ENCODE assay signal across 23 cellular contexts in the genomic region with DNA sequence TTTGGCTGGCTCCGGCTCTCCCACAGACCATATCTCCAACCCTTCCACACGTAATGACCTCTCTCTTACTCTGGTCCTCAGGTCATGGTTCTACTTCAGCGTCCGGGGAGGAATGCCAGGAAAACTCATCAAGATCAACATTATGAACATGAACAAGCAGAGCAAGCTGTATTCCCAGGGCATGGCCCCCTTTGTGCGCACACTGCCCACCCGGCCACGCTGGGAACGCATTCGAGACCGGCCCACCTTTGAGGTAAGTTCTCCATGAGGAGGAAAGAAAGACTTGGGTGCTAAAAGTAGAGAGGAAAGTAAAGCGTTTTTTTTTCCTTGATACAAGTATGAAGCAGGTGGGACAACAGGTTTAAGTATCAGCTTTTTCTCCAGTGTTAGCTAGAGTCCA. TPM values are rescaled to one million over a fixed set of nuclear protein-coding genes. Genes with fewer than 3 reads are reported as not detected.
DNase-seq lines count a peak whose midpoint lies in the region; ATAC-seq, FAIRE-seq and TF ChIP-seq lines count a peak whose summit lies in the region.
"Had no signal": no experiment of that assay in that cellular context is flagged by ENCODE, and none has a peak within 500 bp of the region (broad histone marks: within the 10 kb centered on the region; RNA-seq: fewer than 3 reads in every experiment).

No MANE protein-coding gene starts in this region.

- intact Hi-C loops in MCF 10A (cut with micrococcal nuclease): no loop called here
- intact Hi-C loops in breast epithelium (cut with DNase I; ENCODE audit: low total_unique reads): loop anchor here (5.0 kb wide), 1 partner anchor 704 kb away; no protein-coding TSS in a partner anchor
- intact Hi-C loops in activated B cell treated with CpG ODN at 0.5 μM for 24 hours (cut with micrococcal nuclease): loop anchor here (5.0 to 10.0 kb wide), 4 partner anchors 269 to 1021 kb away; a partner anchor contains a TSS

- POLR2A ChIA-PET in MCF 10A (lab: Yijun Ruan, JAX) (interaction anchor here (0.7 to 9.2 kb wide), 4 partner anchors 14 to 54 kb away, joined by 3 to 175 read pairs (median 4); a partner anchor contains a TSS), activated B cell treated with CpG ODN at 0.5 μM for 24 hours (lab: Charles Lee) (interaction anchor here (0.5 to 10.5 kb wide), 2 partner anchors 16 to 139 kb away, joined by 3 to 204 read pairs; a partner anchor contains a TSS)

- H3K9me3 Mint-ChIP-seq in MCF 10A (ENCODE audit: unreplicated experiment): no peaks in the 10 kb centered on the region
- no peaks in the 10 kb centered on the region for H3K9me3 Mint-ChIP-seq in activated B cell treated with CpG ODN at 0.5 μM for 24 hours
- peaks cover 0 to 11% (median 2%) of the 10 kb centered on the region in 7 donors for H3K9me3 Mint-ChIP-seq in naive B cell

- H3K4me3 ChIP-seq in breast epithelium: no peak overlapping the region
- H3K4me3 ChIP-seq: body of pancreas, upper lobe of right lung had no signal

- no peaks in the 10 kb centered on the region for H3K4me1 Mint-ChIP-seq in MCF 10A (ENCODE audit: insufficient read depth, unreplicated experiment)
- peaks cover 19% of the 10 kb centered on the region for H3K4me1 Mint-ChIP-seq in activated B cell treated with CpG ODN at 0.5 μM for 24 hours
- peaks cover 20 to 34% (median 22%) of the 10 kb centered on the region in 3 donors for H3K4me1 Mint-ChIP-seq in naive B cell

- no peak for FAIRE-seq in GM12891 (lab: Jason Lieb, UNC)
- FAIRE-seq: GM19239 had no signal

- H3K36me3 Mint-ChIP-seq in MCF 10A (ENCODE audit: insufficient read depth, unreplicated experiment) (peaks cover 49% of the 10 kb centered on the region), activated B cell treated with CpG ODN at 0.5 μM for 24 hours (ENCODE audit: low read depth) (peaks cover 48% of the 10 kb centered on the region), naive B cell (peaks cover 18 to 22% of the 10 kb centered on the region in 2 donors)

- H3K27ac Mint-ChIP-seq in MCF 10A (ENCODE audit: low read depth, unreplicated experiment) (no peak overlapping the region), activated B cell treated with CpG ODN at 0.5 μM for 24 hours (no peak overlapping the region), naive B cell (peak overlapping the region in 3 of 6 donors; percentile 6 to 53 (median 44))

- no peak for ATAC-seq in activated B cell treated with CpG ODN at 0.5 μM for 24 hours (ENCODE audit: low read depth)
- no peak for ATAC-seq in naive B cell (ENCODE audit: low read depth in 2 of 2)
- ATAC-seq in GM19035 (IDR thresholded peaks at IDR 0.05; ENCODE audit: unreplicated experiment): no peak
- ATAC-seq: body of pancreas; HCT116; right cardiac atrium; stimulated activated naive CD8-positive, alpha-beta T cell treated with anti-CD3 and anti-CD28 coated beads, Interleukin-15, Interleukin-2, amounts not matched to agents 100 U/mL and 50 U/mL, for 24 hours; upper lobe of right lung had no signal

- H3K36me3 ChIP-seq in breast epithelium: no peaks in the 10 kb centered on the region

- H3K4me1 ChIP-seq in breast epithelium: no peaks in the 10 kb centered on the region

- TF ChIP-seq POLR2A in breast epithelium (IDR thresholded peaks at IDR 0.05) (no peak), GM12891 (IDR thresholded peaks at IDR 0.05; ENCODE audit: low read depth, low read length) (no peak)

- H3K27ac ChIP-seq in breast epithelium: no peak overlapping the region
- H3K27ac ChIP-seq: body of pancreas, KMS-11, neutrophil, upper lobe of right lung, WERI-Rb-1 had no signal

- no peak for DNase-seq in MCF 10A (ENCODE audit: unreplicated experiment)
- DNase-seq in breast epithelium (ENCODE audit: low spot score in 2 of 2): no peak
- no peak for DNase-seq in activated B cell treated with CpG ODN at 0.5 μM for 24 hours
- DNase-seq in naive B cell: no peak
- DNase-seq in C1 segment of cervical spinal cord (lab: John Stamatoyannopoulos, UW): no peak
- no peak for DNase-seq in GM12891 (ENCODE audit: insufficient read length, low spot score)
- DNase-seq: activated gamma-delta T cell; body of pancreas; cortex of kidney; foreskin melanocyte; kidney glomerular epithelial cell; NCI-H1092; NCI-H2081 treated with DMSO at 0.1 percent for 48 hours; NCI-H510A; right cardiac atrium; stimulated activated naive CD8-positive, alpha-beta T cell treated with anti-CD3 and anti-CD28 coated beads, Interleukin-15, Interleukin-2, amounts not matched to agents 100 U/mL and 50 U/mL, for 24 hours; upper lobe of right lung; WERI-Rb-1 had no signal

- H3K27me3 ChIP-seq in breast epithelium: no peaks in the 10 kb centered on the region
- H3K27me3 ChIP-seq: body of pancreas, upper lobe of right lung had no signal

- H3K4me3 Mint-ChIP-seq in MCF 10A (ENCODE audit: unreplicated experiment) (peak overlapping the region; percentile 93), activated B cell treated with CpG ODN at 0.5 μM for 24 hours (peak overlapping the region; percentile 3), naive B cell (peak overlapping the region in 6 of 8 donors; percentile 25 to 95 (median 62))

- no TSS peak for BruUV-seq in MCF 10A (replicated peaks; lab: Mats Ljungman, UMichigan)

- TF ChIP-seq CTCF in MCF 10A (IDR thresholded peaks at IDR 0.05; ENCODE audit: unreplicated experiment): no peak
- TF ChIP-seq CTCF in breast epithelium (IDR thresholded peaks at IDR 0.05): no peak
- TF ChIP-seq CTCF in activated B cell treated with CpG ODN at 0.5 μM for 24 hours (IDR thresholded peaks at IDR 0.05): no peak

- H3K27me3 Mint-ChIP-seq in MCF 10A (ENCODE audit: insufficient read depth, unreplicated experiment) (no peaks in the 10 kb centered on the region), activated B cell treated with CpG ODN at 0.5 μM for 24 hours (peaks cover 6% of the 10 kb centered on the region), naive B cell (peaks cover 0 to 12% (median 11%) of the 10 kb centered on the region in 3 donors)

- CTCF ChIA-PET in MCF 10A (lab: Yijun Ruan, JAX): interaction anchor here (1.1 to 1.3 kb wide), 3 partner anchors 27 to 37 kb away, joined by 3 to 8 read pairs (median 4); no protein-coding TSS in a partner anchor
- CTCF ChIA-PET in activated B cell treated with CpG ODN at 0.5 μM for 24 hours (lab: Charles Lee): interaction anchor here (0.8 kb wide), 1 partner anchor 11 kb away, joined by 3 read pairs; no protein-coding TSS in a partner anchor

- H3K9me3 ChIP-seq in breast epithelium: no peaks in the 10 kb centered on the region
- H3K9me3 ChIP-seq: body of pancreas, neutrophil, upper lobe of right lung had no signal

TF ChIP-seq in GM12891, 5 proteins besides CTCF, POLR2A, EP300 and RAD21:
- TF ChIP-seq SPI1 (IDR thresholded peaks at IDR 0.05; ENCODE audit: low read depth, low read length): no peak
- TF ChIP-seq POU2F2 (IDR thresholded peaks at IDR 0.05; ENCODE audit: low read depth, low read length): no peak
- no peak for TF ChIP-seq POLR2AphosphoS5 (IDR thresholded peaks at IDR 0.05; ENCODE audit: low read depth, low read length)
- no peak for TF ChIP-seq PAX5 (IDR thresholded peaks at IDR 0.05; ENCODE audit: insufficient read depth, low read length, severe bottlenecking)
- no peak for TF ChIP-seq TAF1 (IDR thresholded peaks at IDR 0.05; ENCODE audit: low read depth, low read length)

RNA-seq across cellular contexts. Expression of a gene that starts 1.9 kb away (rescaled TPM):
- total RNA-seq in MCF 10A (2022): 18.9 and 22.7 TPM in 2 replicates
- total RNA-seq in breast epithelium: 10 to 100 TPM; 12.5 to 21.5 (median 16.1) TPM
- 14.9 and 15.2 TPM in 2 replicates for total RNA-seq in activated B cell treated with CpG ODN at 0.5 μM for 24 hours
- polyA plus RNA-seq in naive B cell (ENCODE audit: low read depth in 6 of 6): 10 to 100 TPM in 3 of 6 donors, 1 to 10 TPM in 3; 7.8 to 11.6 (median 10.1) TPM
- 17.6 TPM for polyA plus RNA-seq in GM12891 (2012; ENCODE audit: low read depth, missing spikeins)

RNA-seq across cellular contexts. Expression of a gene that starts 18.1 kb away (rescaled TPM):
- total RNA-seq in MCF 10A (2022): 257 and 340 TPM in 2 replicates
- total RNA-seq in breast epithelium: 100 to 1,000 TPM; 271 to 309 (median 281) TPM
- total RNA-seq in activated B cell treated with CpG ODN at 0.5 μM for 24 hours: 243 and 265 TPM in 2 replicates
- 100 to 1,000 TPM; 594 to 733 (median 606) TPM for polyA plus RNA-seq in naive B cell (ENCODE audit: low read depth in 6 of 6)
- 666 TPM for polyA plus RNA-seq in GM12891 (2012; ENCODE audit: low read depth, missing spikeins)

RNA-seq across cellular contexts. Expression of a gene that starts 20.6 kb away (rescaled TPM):
- total RNA-seq in MCF 10A (2022) (118 and 138 TPM in 2 replicates), breast epithelium (10 to 100 TPM; 41.1 to 56.0 (median 47.3) TPM), activated B cell treated with CpG ODN at 0.5 μM for 24 hours (84.4 and 92.1 TPM in 2 replicates)
- polyA plus RNA-seq in naive B cell (ENCODE audit: low read depth in 6 of 6): 10 to 100 TPM; 16.6 to 32.9 (median 24.6) TPM
- polyA plus RNA-seq in GM12891 (2012; ENCODE audit: low read depth, missing spikeins): 38.1 TPM

RNA-seq across cellular contexts. Expression of a gene that starts 25.1 kb away (rescaled TPM):
- total RNA-seq in MCF 10A (2022) (0.20 and 0.21 TPM in 2 replicates), breast epithelium (10 to 100 TPM; 25.6 to 94.7 (median 26.9) TPM), activated B cell treated with CpG ODN at 0.5 μM for 24 hours (0.29 and 0.69 TPM in 2 replicates)
- 1 to 10 TPM in 2 of 6 donors, under 1 TPM in 4; 0.28 to 1.1 (median 0.77) TPM for polyA plus RNA-seq in naive B cell (ENCODE audit: low read depth in 6 of 6)
- polyA plus RNA-seq in GM12891 (2012; ENCODE audit: low read depth, missing spikeins): 0.40 TPM

RNA-seq across cellular contexts. Expression of a gene that starts 33.3 kb away (rescaled TPM):
- total RNA-seq in MCF 10A (2022) (1.7 and 2.6 TPM in 2 replicates), breast epithelium (1 to 10 TPM; 2.2 to 4.1 (median 3.6) TPM), activated B cell treated with CpG ODN at 0.5 μM for 24 hours (2.2 and 2.6 TPM in 2 replicates)
- polyA plus RNA-seq in naive B cell (ENCODE audit: low read depth in 6 of 6): 1 to 10 TPM; 3.3 to 8.9 (median 5.6) TPM
- polyA plus RNA-seq in GM12891 (2012; ENCODE audit: low read depth, missing spikeins): 1.6 TPM

Comparison
In these comparisons a context has a peak if more than half of its experiments do, and no peak if none do; other contexts are left out.
1. H3K4me3 Mint-ChIP-seq: peak in every context shown above with its lines; median percentile 93 in MCF 10A; 62 in naive B cell; 3 in activated B cell treated with CpG ODN at 0.5 μM for 24 hours.